In the genomic region with DNA sequence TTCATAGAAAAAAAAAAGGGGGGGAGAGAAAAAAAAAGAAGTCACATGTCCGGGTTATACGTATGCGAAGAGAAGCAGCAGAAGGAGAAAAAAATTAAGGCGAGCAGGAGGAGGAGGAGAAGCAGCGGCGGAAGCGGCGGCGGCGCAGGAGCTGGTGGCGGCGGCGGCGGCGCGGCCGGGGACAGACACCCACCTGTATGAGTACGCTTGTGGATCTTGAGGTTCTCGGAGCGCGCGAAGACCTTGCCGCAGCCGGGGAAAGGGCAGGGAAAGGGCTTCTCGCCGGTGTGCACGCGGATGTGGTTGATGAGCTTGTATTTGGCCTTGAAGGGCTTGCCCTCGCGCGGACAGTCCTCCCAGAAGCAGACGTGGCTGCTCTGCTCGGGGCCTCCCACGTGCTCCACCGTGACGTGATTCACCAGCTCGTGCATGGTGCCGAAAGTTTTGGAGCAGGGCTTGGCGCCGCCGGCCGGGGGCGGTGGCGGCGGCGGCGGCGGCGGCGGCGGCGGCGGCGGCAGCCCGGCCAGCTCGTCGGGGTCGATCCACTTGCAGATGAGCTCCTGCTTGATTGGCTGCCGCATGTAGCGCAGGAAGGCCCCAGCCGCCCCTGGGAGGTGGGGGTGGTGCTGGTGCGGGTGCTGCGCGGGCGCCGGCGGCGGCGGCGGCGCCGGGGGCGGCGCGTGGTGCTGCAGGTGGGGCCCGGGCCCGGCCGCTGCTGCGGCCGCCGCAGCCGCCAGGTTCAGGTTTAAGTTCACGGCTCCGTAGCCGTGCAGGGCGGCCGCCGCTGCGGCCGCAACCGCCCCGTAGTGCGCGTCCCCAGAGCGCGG, we compare ENCODE assay signal across 8 cellular contexts. TPM values are rescaled to one million over a fixed set of nuclear protein-coding genes. Genes with fewer than 3 reads are reported as not detected.
DNase-seq lines count a peak whose midpoint lies in the region; ATAC-seq and TF ChIP-seq lines count a peak whose summit lies in the region.

No MANE protein-coding gene starts in this region.

- H3K27ac ChIP-seq in MM.1S (ENCODE audit: low read length) = no peak overlapping the region
- no peak overlapping the region for H3K27ac ChIP-seq in hepatocyte

- no peaks in the 10 kb centered on the region for H3K4me1 ChIP-seq in MM.1S (ENCODE audit: low read length)
- peaks cover 21% of the 10 kb centered on the region for H3K4me1 ChIP-seq in hepatocyte (ENCODE audit: insufficient read depth)

- TF ChIP-seq CTCF in MM.1S (IDR thresholded peaks at IDR 0.05; ENCODE audit: low read length) = no peak
- no peak for TF ChIP-seq CTCF in hepatocyte (IDR thresholded peaks at IDR 0.05; ENCODE audit: poor library complexity)

- no peak overlapping the region; the same call in 1 of the 2 replicates for H3K4me3 ChIP-seq in MM.1S (ENCODE audit: low read length)
- peak overlapping the region; percentile 29 for H3K4me3 ChIP-seq in hepatocyte

- DNase-seq in DMS53 (lab: John Stamatoyannopoulos, UW) (peak; percentile 40), DMS53 treated with DMSO at 0.1 percent for 48 hours (lab: John Stamatoyannopoulos, UW; ENCODE audit: unreplicated experiment) (no peak), MM.1S (peak; percentile 15), activated T-cell treated with anti-CD3 and anti-CD28 coated beads for 4 hours (peak; percentile 49), hepatocyte (ENCODE audit: low spot score) (no peak), HCEC 1CT (no peak)
- DNase-seq in stimulated activated CD8-positive, alpha-beta memory T cell treated with anti-CD3 and anti-CD28 coated beads, Interleukin-7, amount 100 ng/mL, for 4 hours (ENCODE audit: low read depth in 2 of 2) = peak; percentile 46 to 53

- H3F3A ChIP-seq in MM.1S (ENCODE audit: insufficient read depth, low read length) = no peaks in the 10 kb centered on the region

- H3K36me3 ChIP-seq in MM.1S (replicated peaks; ENCODE audit: insufficient read depth, low read length) (no peaks in the 10 kb centered on the region), hepatocyte (replicated peaks; ENCODE audit: insufficient read depth, low read depth) (no peaks in the 10 kb centered on the region)

- WGBS in hepatocyte (ENCODE audit: low lambda C conversion rate, missing lambda C conversion rate) = 3% methylated on average over 45 of the region's 96 CpGs

- H2AFZ ChIP-seq in MM.1S (ENCODE audit: low read length) (no peak overlapping the region), hepatocyte (peak overlapping the region; percentile 71)

- H3K27me3 ChIP-seq in MM.1S (replicated peaks; ENCODE audit: insufficient read depth, low read length) = peaks cover 26% of the 10 kb centered on the region
- peaks cover 91% of the 10 kb centered on the region for H3K27me3 ChIP-seq in hepatocyte

- H3K9ac ChIP-seq in MM.1S (ENCODE audit: low read length) = no peak overlapping the region

- H3K79me2 ChIP-seq in MM.1S (ENCODE audit: low read length) (no peaks in the 10 kb centered on the region), hepatocyte (no peaks in the 10 kb centered on the region)

- H3K9me2 ChIP-seq in MM.1S (replicated peaks; ENCODE audit: insufficient read depth, low read length) (no peaks in the 10 kb centered on the region), hepatocyte (replicated peaks; ENCODE audit: insufficient read depth) (no peaks in the 10 kb centered on the region)

- no peak overlapping the region for H3K4me2 ChIP-seq in MM.1S (ENCODE audit: low read depth, low read length)
- H3K4me2 ChIP-seq in hepatocyte = peak overlapping the region; percentile 84

- no peak for ATAC-seq in GM21526 (IDR thresholded peaks at IDR 0.05; ENCODE audit: low FRiP score, unreplicated experiment)

- H4K20me1 ChIP-seq in MM.1S (ENCODE audit: insufficient read depth, low read length) = no peaks in the 10 kb centered on the region
- no peaks in the 10 kb centered on the region for H4K20me1 ChIP-seq in hepatocyte (ENCODE audit: insufficient read depth, poor library complexity, severe bottlenecking)

- H3K9me3 ChIP-seq in MM.1S (replicated peaks; ENCODE audit: insufficient read depth, low read length) (no peaks in the 10 kb centered on the region), hepatocyte (ENCODE audit: low read depth) (no peaks in the 10 kb centered on the region)

RNA-seq across cellular contexts. Expression of a gene that starts 1.4 kb away (rescaled TPM):
- 0.04 and 0.13 TPM in 2 replicates for total RNA-seq in hepatocyte
- 0.16 TPM in 1 of 2 replicates, not detected in the other for polyA plus RNA-seq in hepatocyte

RNA-seq across cellular contexts. Expression of a gene that starts 11.4 kb away (rescaled TPM):
- total RNA-seq in hepatocyte = 0.10 and 0.68 TPM in 2 replicates
- polyA plus RNA-seq in hepatocyte = 0.15 and 0.21 TPM in 2 replicates

Comparison
In these comparisons a context has a peak if more than half of its experiments do, and no peak if none do; other contexts are left out.
1. DNase-seq: peak in DMS53 (single experiment), MM.1S (single experiment), activated T-cell treated with anti-CD3 and anti-CD28 coated beads for 4 hours (single experiment) and stimulated activated CD8-positive, alpha-beta memory T cell treated with anti-CD3 and anti-CD28 coated beads, Interleukin-7, amount 100 ng/mL, for 4 hours (2 of 2); none in DMS53 treated with DMSO at 0.1 percent for 48 hours (single experiment), hepatocyte (single experiment) and HCEC 1CT (single experiment).